Comparison of ENCODE assay signal across 16 cellular contexts in genomic region chr2:143702931-143703330, GRCh38.
DNase-seq lines count a peak whose midpoint lies in the region; ATAC-seq lines count a peak whose summit lies in the region.
"Had no signal": no experiment of that assay in that cellular context is flagged by ENCODE, and none has a peak within 500 bp of the region (broad histone marks: within the 10 kb centered on the region; RNA-seq: fewer than 3 reads in every experiment).

No MANE protein-coding gene starts in this region.

- no peaks in the 10 kb centered on the region for H3K9me3 ChIP-seq in trophoblast cell (ENCODE audit: insufficient read depth, low read depth, low read length)
- H3K9me3 ChIP-seq: BLaER1 had no signal

- DNase-seq in activated T-cell treated with anti-CD3 and anti-CD28 coated beads, Interleukin-2, amount 50 U/mL, for 24 hours, result no peak
- no peak for DNase-seq in activated T-cell treated with anti-CD3 and anti-CD28 coated beads, Interleukin-2, amount 50 U/mL, for 4 hours
- DNase-seq in OCI-M1 (lab: John Stamatoyannopoulos, UW) (peak; percentile 10), trophoblast cell (peak in 1 of 2 donors; percentile 55)
- DNase-seq in activated CD4-positive, CD25-positive, alpha-beta regulatory T cell (lab: John Stamatoyannopoulos, UW), result no peak
- no peak for DNase-seq in naive thymus-derived CD8-positive, alpha-beta T cell
- DNase-seq: 8988T; AML-193; CD8-positive, alpha-beta memory T cell; DMS53; GF-D8; HCEC 1CT; HFFc6 had no signal

- no peak overlapping the region for H3K9ac ChIP-seq in trophoblast cell (ENCODE audit: low read length)
- H3K9ac ChIP-seq: BLaER1 had no signal

- H3K27me3 ChIP-seq in trophoblast cell (ENCODE audit: insufficient read depth, low read length), result no peaks in the 10 kb centered on the region
- H3K27me3 ChIP-seq: BLaER1 had no signal

- H3K9me3 Mint-ChIP-seq in activated T-cell treated with anti-CD3 and anti-CD28 coated beads, Interleukin-2, amount 50 U/mL, for 24 hours, result peaks cover 11% of the 10 kb centered on the region
- no peaks in the 10 kb centered on the region for H3K9me3 Mint-ChIP-seq in activated T-cell treated with anti-CD3 and anti-CD28 coated beads, Interleukin-2, amount 50 U/mL, for 4 hours
- H3K9me3 Mint-ChIP-seq in dendritic cell treated with granulocyte-macrophage colony-stimulating factor and Interleukin-4, amounts not matched to agents 40 ng/mL and 50 ng/mL, for 4 days, result no peaks in the 10 kb centered on the region
- H3K9me3 Mint-ChIP-seq in naive thymus-derived CD8-positive, alpha-beta T cell, result peaks cover 0 to 13% (median 0%) of the 10 kb centered on the region in 9 donors
- H3K9me3 Mint-ChIP-seq: CD8-positive, alpha-beta memory T cell; HFFc6 had no signal

- H3K4ac ChIP-seq in trophoblast cell (ENCODE audit: low read depth, low read length), result no peak overlapping the region

- H3K14ac ChIP-seq in trophoblast cell (ENCODE audit: low read length), result no peak overlapping the region

- H3K4me1 ChIP-seq in trophoblast cell (ENCODE audit: control insufficient read depth in 1 of 2, insufficient read depth in 2 of 2, low read length in 2 of 2), result peaks cover 3 to 7% of the 10 kb centered on the region in 2 experiments
- H3K4me1 ChIP-seq: BLaER1 had no signal

- H3K4me1 Mint-ChIP-seq in activated T-cell treated with anti-CD3 and anti-CD28 coated beads, Interleukin-2, amount 50 U/mL, for 24 hours (ENCODE audit: low read depth), result peaks cover 64% of the 10 kb centered on the region
- peaks cover 43% of the 10 kb centered on the region for H3K4me1 Mint-ChIP-seq in activated T-cell treated with anti-CD3 and anti-CD28 coated beads, Interleukin-2, amount 50 U/mL, for 4 hours (ENCODE audit: low read depth)
- peaks cover 32% of the 10 kb centered on the region for H3K4me1 Mint-ChIP-seq in dendritic cell treated with granulocyte-macrophage colony-stimulating factor and Interleukin-4, amounts not matched to agents 40 ng/mL and 50 ng/mL, for 4 days (ENCODE audit: low read depth)
- H3K4me1 Mint-ChIP-seq in naive thymus-derived CD8-positive, alpha-beta T cell, result peaks cover 3 to 11% (median 7%) of the 10 kb centered on the region in 4 donors

- no peak overlapping the region for H4K8ac ChIP-seq in trophoblast cell (ENCODE audit: low read depth, low read length)

- no peak overlapping the region for H3K23ac ChIP-seq in trophoblast cell (ENCODE audit: low read length)

- H3K4me3 Mint-ChIP-seq in activated T-cell treated with anti-CD3 and anti-CD28 coated beads, Interleukin-2, amount 50 U/mL, for 24 hours, result no peak overlapping the region
- H3K4me3 Mint-ChIP-seq in activated T-cell treated with anti-CD3 and anti-CD28 coated beads, Interleukin-2, amount 50 U/mL, for 4 hours, result no peak overlapping the region
- no peak overlapping the region for H3K4me3 Mint-ChIP-seq in dendritic cell treated with granulocyte-macrophage colony-stimulating factor and Interleukin-4, amounts not matched to agents 40 ng/mL and 50 ng/mL, for 4 days
- H3K4me3 Mint-ChIP-seq in naive thymus-derived CD8-positive, alpha-beta T cell, result no peak overlapping the region
- H3K4me3 Mint-ChIP-seq: CD8-positive, alpha-beta memory T cell; HFFc6 had no signal

- H3K27me3 Mint-ChIP-seq in activated T-cell treated with anti-CD3 and anti-CD28 coated beads, Interleukin-2, amount 50 U/mL, for 24 hours, result no peaks in the 10 kb centered on the region
- no peaks in the 10 kb centered on the region for H3K27me3 Mint-ChIP-seq in activated T-cell treated with anti-CD3 and anti-CD28 coated beads, Interleukin-2, amount 50 U/mL, for 4 hours (ENCODE audit: low read depth)
- no peaks in the 10 kb centered on the region for H3K27me3 Mint-ChIP-seq in dendritic cell treated with granulocyte-macrophage colony-stimulating factor and Interleukin-4, amounts not matched to agents 40 ng/mL and 50 ng/mL, for 4 days
- no peaks in the 10 kb centered on the region for H3K27me3 Mint-ChIP-seq in naive thymus-derived CD8-positive, alpha-beta T cell
- H3K27me3 Mint-ChIP-seq: CD8-positive, alpha-beta memory T cell had no signal

- H2BK12ac ChIP-seq in trophoblast cell (ENCODE audit: low read length), result no peak overlapping the region

- POLR2A ChIA-PET in naive thymus-derived CD8-positive, alpha-beta T cell (lab: Charles Lee), result no interaction called here

- intact Hi-C loops in dendritic cell treated with granulocyte-macrophage colony-stimulating factor and Interleukin-4, amounts not matched to agents 40 ng/mL and 50 ng/mL, for 4 days (cut with micrococcal nuclease), result no loop called here

- no peak overlapping the region for H2BK5ac ChIP-seq in trophoblast cell (ENCODE audit: low read depth, low read length, poor library complexity)

- no peak overlapping the region for H3K4me2 ChIP-seq in trophoblast cell (ENCODE audit: low read length)
- H3K4me2 ChIP-seq: BLaER1 had no signal

- H3K79me1 ChIP-seq in trophoblast cell (ENCODE audit: low read length), result peaks cover 3% of the 10 kb centered on the region

- H2BK120ac ChIP-seq in trophoblast cell (ENCODE audit: insufficient read depth, low read length, poor library complexity), result no peak overlapping the region

- no peak overlapping the region for H4K91ac ChIP-seq in trophoblast cell (ENCODE audit: low read depth, low read length)

- peaks cover 75% of the 10 kb centered on the region for H3K36me3 Mint-ChIP-seq in activated T-cell treated with anti-CD3 and anti-CD28 coated beads, Interleukin-2, amount 50 U/mL, for 24 hours (ENCODE audit: low read depth)
- H3K36me3 Mint-ChIP-seq in activated T-cell treated with anti-CD3 and anti-CD28 coated beads, Interleukin-2, amount 50 U/mL, for 4 hours (ENCODE audit: insufficient read depth), result peaks cover 59% of the 10 kb centered on the region
- peaks cover 34% of the 10 kb centered on the region for H3K36me3 Mint-ChIP-seq in dendritic cell treated with granulocyte-macrophage colony-stimulating factor and Interleukin-4, amounts not matched to agents 40 ng/mL and 50 ng/mL, for 4 days (ENCODE audit: low read depth)
- H3K36me3 Mint-ChIP-seq in naive thymus-derived CD8-positive, alpha-beta T cell, result peaks cover 48 to 77% (median 68%) of the 10 kb centered on the region in 3 donors

- no peaks in the 10 kb centered on the region for H3K36me3 ChIP-seq in trophoblast cell (ENCODE audit: control insufficient read depth in 1 of 2, insufficient read depth in 2 of 2, low read length in 2 of 2)

- no peaks in the 10 kb centered on the region for H3K79me2 ChIP-seq in trophoblast cell (ENCODE audit: control insufficient read depth, insufficient read depth, low read length, poor library complexity)

- H2AFZ ChIP-seq in trophoblast cell (ENCODE audit: insufficient read depth, low read length, poor library complexity), result no peak overlapping the region

- H3K27ac ChIP-seq in trophoblast cell (ENCODE audit: low read depth, low read length), result peak overlapping the region; percentile 57
- H3K27ac ChIP-seq: BLaER1 had no signal

- H3K4me3 ChIP-seq in trophoblast cell (ENCODE audit: low read depth, low read length), result no peak overlapping the region
- H3K4me3 ChIP-seq: BLaER1 had no signal

- peak overlapping the region; percentile 87 for H3K27ac Mint-ChIP-seq in activated T-cell treated with anti-CD3 and anti-CD28 coated beads, Interleukin-2, amount 50 U/mL, for 24 hours
- peak overlapping the region; percentile 27 for H3K27ac Mint-ChIP-seq in dendritic cell treated with granulocyte-macrophage colony-stimulating factor and Interleukin-4, amounts not matched to agents 40 ng/mL and 50 ng/mL, for 4 days
- H3K27ac Mint-ChIP-seq in naive thymus-derived CD8-positive, alpha-beta T cell, result peak overlapping the region in 2 of 10 donors; percentile 7 to 41
- H3K27ac Mint-ChIP-seq: HFFc6 had no signal

- no peak overlapping the region for H4K12ac ChIP-seq in trophoblast cell (ENCODE audit: low read depth, low read length)

- no CpG with 5 or more reads among the region's 1 CpG for WGBS in trophoblast cell (ENCODE audit: extremely low coverage, insufficient coverage, insufficient read length)

- H2AK5ac ChIP-seq in trophoblast cell (ENCODE audit: low read length), result no peak overlapping the region

- ATAC-seq in activated T-cell treated with anti-CD3 and anti-CD28 coated beads, Interleukin-2, amount 50 U/mL, for 4 hours, result no peak
- ATAC-seq in naive thymus-derived CD8-positive, alpha-beta T cell, result no peak
- ATAC-seq in HG02678 (IDR thresholded peaks at IDR 0.05; ENCODE audit: unreplicated experiment), result no peak

- no peak overlapping the region for H3K18ac ChIP-seq in trophoblast cell (ENCODE audit: low read length)
